ENCODE assay signal across 20 cellular contexts in the genomic region with DNA sequence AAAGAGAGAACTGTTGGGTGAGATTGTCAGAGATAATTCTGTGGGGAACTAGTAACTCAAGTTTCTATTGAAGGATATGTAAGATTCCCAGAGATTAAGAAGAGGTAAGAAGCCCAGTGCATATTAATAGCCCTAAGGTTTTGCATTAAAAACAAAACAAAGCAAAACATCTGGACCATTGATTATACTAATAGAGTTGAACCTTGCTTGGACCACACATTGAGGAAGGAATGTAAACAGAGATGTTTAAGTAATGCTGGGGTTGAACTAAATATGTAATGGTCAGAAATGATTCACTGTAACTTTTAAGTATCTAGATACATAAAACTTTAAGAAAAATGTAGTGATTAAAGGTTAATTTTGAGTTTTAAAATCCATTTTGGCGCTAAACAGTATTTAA.
DNase-seq lines count a peak whose midpoint lies in the region; ATAC-seq and TF ChIP-seq lines count a peak whose summit lies in the region.
"Had no signal": no experiment of that assay in that cellular context is flagged by ENCODE, and none has a peak within 500 bp of the region (broad histone marks: within the 10 kb centered on the region; RNA-seq: fewer than 3 reads in every experiment).

No MANE protein-coding gene starts in this region.

- H3K4me3 ChIP-seq in HUES6 (ENCODE audit: low read depth, low read length) (no peak overlapping the region), iPS-20b (ENCODE audit: low read length) (no peak overlapping the region), gastroesophageal sphincter (no peak overlapping the region)
- H3K4me3 ChIP-seq: SJCRH30 had no signal

- peak overlapping the region; percentile 47; the same call in 1 of the 2 replicates for H3K27ac ChIP-seq in HUES6 (ENCODE audit: low read depth, low read length)
- no peak overlapping the region for H3K27ac ChIP-seq in iPS-20b (ENCODE audit: low read length)
- no peak overlapping the region for H3K27ac ChIP-seq in gastroesophageal sphincter
- H3K27ac ChIP-seq: KMS-11, RWPE1, SJCRH30 had no signal

- H3K9me3 Mint-ChIP-seq in activated CD4-positive, alpha-beta memory T cell treated with anti-CD3 and anti-CD28 coated beads, Interleukin-2, amount 10 ng/mL, durations not matched to agents 7 days and 5 days, result peaks cover 2% of the 10 kb centered on the region
- peaks cover 27% of the 10 kb centered on the region for H3K9me3 Mint-ChIP-seq in activated T-helper 2 cell treated with anti-CD3 and anti-CD28 coated beads, Interferon-gamma antibody, Interleukin-2, Interleukin-4, amounts not matched to agents 10 μg/mL and 5 μg/mL and 100 μg/mL, durations not matched to agents 14 hours and 24 hours and 36 hours

- H3K4me1 Mint-ChIP-seq in activated CD4-positive, alpha-beta memory T cell treated with anti-CD3 and anti-CD28 coated beads, Interleukin-2, amount 10 ng/mL, durations not matched to agents 7 days and 5 days, result no peaks in the 10 kb centered on the region
- H3K4me1 Mint-ChIP-seq in activated T-helper 2 cell treated with anti-CD3 and anti-CD28 coated beads, Interferon-gamma antibody, Interleukin-2, Interleukin-4, amounts not matched to agents 10 μg/mL and 5 μg/mL and 100 μg/mL, durations not matched to agents 14 hours and 24 hours and 36 hours (ENCODE audit: low read depth), result no peaks in the 10 kb centered on the region

- CTCF ChIA-PET in activated CD4-positive, alpha-beta memory T cell treated with anti-CD3 and anti-CD28 coated beads, Interleukin-2, amount 10 ng/mL, durations not matched to agents 7 days and 5 days (lab: Charles Lee), result no interaction called here

- H3K27ac Mint-ChIP-seq in activated CD4-positive, alpha-beta memory T cell treated with anti-CD3 and anti-CD28 coated beads, Interleukin-2, amount 10 ng/mL, durations not matched to agents 7 days and 5 days, result no peak overlapping the region
- no peak overlapping the region for H3K27ac Mint-ChIP-seq in activated T-helper 2 cell treated with anti-CD3 and anti-CD28 coated beads, Interferon-gamma antibody, Interleukin-2, Interleukin-4, amounts not matched to agents 10 μg/mL and 5 μg/mL and 100 μg/mL, durations not matched to agents 14 hours and 24 hours and 36 hours

- H3K4me1 ChIP-seq in HUES6 (ENCODE audit: control insufficient read depth, insufficient read depth, low read length) (peaks cover 19% of the 10 kb centered on the region; the same call in 1 of the 2 replicates), iPS-20b (ENCODE audit: insufficient read depth, low read length) (peaks cover 18% of the 10 kb centered on the region; the same call in 1 of the 2 replicates), gastroesophageal sphincter (no peaks in the 10 kb centered on the region)

- intact Hi-C loops in activated T-helper 2 cell treated with anti-CD3 and anti-CD28 coated beads, Interferon-gamma antibody, Interleukin-2, Interleukin-4, amounts not matched to agents 10 μg/mL and 5 μg/mL and 100 μg/mL, durations not matched to agents 14 hours and 24 hours and 36 hours (cut with micrococcal nuclease), result no loop called here

- H3K4me3 Mint-ChIP-seq in activated CD4-positive, alpha-beta memory T cell treated with anti-CD3 and anti-CD28 coated beads, Interleukin-2, amount 10 ng/mL, durations not matched to agents 7 days and 5 days, result no peak overlapping the region
- H3K4me3 Mint-ChIP-seq in activated T-helper 2 cell treated with anti-CD3 and anti-CD28 coated beads, Interferon-gamma antibody, Interleukin-2, Interleukin-4, amounts not matched to agents 10 μg/mL and 5 μg/mL and 100 μg/mL, durations not matched to agents 14 hours and 24 hours and 36 hours (ENCODE audit: low read depth), result no peak overlapping the region

- no peaks in the 10 kb centered on the region for H3K36me3 ChIP-seq in HUES6 (ENCODE audit: control insufficient read depth, insufficient read depth, low read length)
- no peaks in the 10 kb centered on the region for H3K36me3 ChIP-seq in iPS-20b (ENCODE audit: insufficient read depth, low read depth, low read length)
- no peaks in the 10 kb centered on the region for H3K36me3 ChIP-seq in gastroesophageal sphincter
- H3K36me3 ChIP-seq: SJCRH30 had no signal

- no peaks in the 10 kb centered on the region for H3K27me3 ChIP-seq in HUES6 (ENCODE audit: control insufficient read depth, insufficient read depth, low read length)
- H3K27me3 ChIP-seq in iPS-20b (ENCODE audit: insufficient read depth, low read length), result no peaks in the 10 kb centered on the region
- H3K27me3 ChIP-seq in gastroesophageal sphincter, result no peaks in the 10 kb centered on the region
- H3K27me3 ChIP-seq: SJCRH30 had no signal

- H3K9me3 ChIP-seq in HUES6 (ENCODE audit: control insufficient read depth, insufficient read depth, low read depth, low read length) (no peaks in the 10 kb centered on the region), iPS-20b (ENCODE audit: insufficient read depth, low read depth, low read length) (no peaks in the 10 kb centered on the region), gastroesophageal sphincter (no peaks in the 10 kb centered on the region)
- H3K9me3 ChIP-seq: SJCRH30 had no signal

- H3K9ac ChIP-seq in HUES6 (ENCODE audit: low read length) (no peak overlapping the region), iPS-20b (ENCODE audit: low read depth, low read length) (0 out of 2 replicates have a peak overlapping the region, but pooled peaks have one; percentile 23)
- H3K9ac ChIP-seq: KMS-11 had no signal

- TF ChIP-seq CTCF in gastroesophageal sphincter (IDR thresholded peaks at IDR 0.05), result no peak

- POLR2A ChIA-PET in activated CD4-positive, alpha-beta memory T cell treated with anti-CD3 and anti-CD28 coated beads, Interleukin-2, amount 10 ng/mL, durations not matched to agents 7 days and 5 days (lab: Charles Lee), result no interaction called here

- TF ChIP-seq EP300 in gastroesophageal sphincter (IDR thresholded peaks at IDR 0.05), result no peak

- WGBS in gastroesophageal sphincter (ENCODE audit: low coverage in 1 of 2), 2 donors, result 67 to 82% methylated on average over 1 of the region's 1 CpG

- peak; percentile 40 for DNase-seq in EL
- peak; percentile 10 for DNase-seq in brain pericyte (ENCODE audit: low read depth, low spot score)
- DNase-seq in activated CD4-positive, alpha-beta memory T cell treated with anti-CD3 and anti-CD28 coated beads, Interleukin-2, amount 10 ng/mL, durations not matched to agents 7 days and 5 days, result no peak
- no peak for DNase-seq in activated T-helper 2 cell treated with anti-CD3 and anti-CD28 coated beads, Interferon-gamma antibody, Interleukin-2, Interleukin-4, amounts not matched to agents 10 μg/mL and 5 μg/mL and 100 μg/mL, durations not matched to agents 14 hours and 24 hours and 36 hours (ENCODE audit: low spot score)
- no peak for DNase-seq in stimulated activated CD4-positive, alpha-beta T cell treated with anti-CD3 and anti-CD28 coated beads, Interleukin-2, amount 100 ng/mL, for 48 hours
- DNase-seq: C1 segment of cervical spinal cord, DND-41, H7, NCI-H1048, NCI-H1436 treated with DMSO at 0.1 percent for 48 hours, NCI-H2029 treated with DMSO at 0.1 percent for 48 hours, NCI-H510A, NCI-H774, PC-3 had no signal

- ATAC-seq in gastroesophageal sphincter, result no peak
- ATAC-seq: PC-3 had no signal

- H3K27me3 Mint-ChIP-seq in activated CD4-positive, alpha-beta memory T cell treated with anti-CD3 and anti-CD28 coated beads, Interleukin-2, amount 10 ng/mL, durations not matched to agents 7 days and 5 days, result no peaks in the 10 kb centered on the region
- H3K27me3 Mint-ChIP-seq in activated T-helper 2 cell treated with anti-CD3 and anti-CD28 coated beads, Interferon-gamma antibody, Interleukin-2, Interleukin-4, amounts not matched to agents 10 μg/mL and 5 μg/mL and 100 μg/mL, durations not matched to agents 14 hours and 24 hours and 36 hours (ENCODE audit: low read depth), result no peaks in the 10 kb centered on the region

- TF ChIP-seq POLR2A in gastroesophageal sphincter (IDR thresholded peaks at IDR 0.05), result no peak

- H3K36me3 Mint-ChIP-seq in activated CD4-positive, alpha-beta memory T cell treated with anti-CD3 and anti-CD28 coated beads, Interleukin-2, amount 10 ng/mL, durations not matched to agents 7 days and 5 days (ENCODE audit: low read depth), result no peaks in the 10 kb centered on the region
- H3K36me3 Mint-ChIP-seq in activated T-helper 2 cell treated with anti-CD3 and anti-CD28 coated beads, Interferon-gamma antibody, Interleukin-2, Interleukin-4, amounts not matched to agents 10 μg/mL and 5 μg/mL and 100 μg/mL, durations not matched to agents 14 hours and 24 hours and 36 hours (ENCODE audit: low read depth), result no peaks in the 10 kb centered on the region

Comparison
In these comparisons a context has a peak if more than half of its experiments do, and no peak if none do; other contexts are left out.
1. DNase-seq: peak in EL (single experiment) and brain pericyte (single experiment); none in activated CD4-positive, alpha-beta memory T cell treated with anti-CD3 and anti-CD28 coated beads, Interleukin-2, amount 10 ng/mL, durations not matched to agents 7 days and 5 days (single experiment), activated T-helper 2 cell treated with anti-CD3 and anti-CD28 coated beads, Interferon-gamma antibody, Interleukin-2, Interleukin-4, amounts not matched to agents 10 μg/mL and 5 μg/mL and 100 μg/mL, durations not matched to agents 14 hours and 24 hours and 36 hours (single experiment) and stimulated activated CD4-positive, alpha-beta T cell treated with anti-CD3 and anti-CD28 coated beads, Interleukin-2, amount 100 ng/mL, for 48 hours (0 of 2).